In the genomic region with DNA sequence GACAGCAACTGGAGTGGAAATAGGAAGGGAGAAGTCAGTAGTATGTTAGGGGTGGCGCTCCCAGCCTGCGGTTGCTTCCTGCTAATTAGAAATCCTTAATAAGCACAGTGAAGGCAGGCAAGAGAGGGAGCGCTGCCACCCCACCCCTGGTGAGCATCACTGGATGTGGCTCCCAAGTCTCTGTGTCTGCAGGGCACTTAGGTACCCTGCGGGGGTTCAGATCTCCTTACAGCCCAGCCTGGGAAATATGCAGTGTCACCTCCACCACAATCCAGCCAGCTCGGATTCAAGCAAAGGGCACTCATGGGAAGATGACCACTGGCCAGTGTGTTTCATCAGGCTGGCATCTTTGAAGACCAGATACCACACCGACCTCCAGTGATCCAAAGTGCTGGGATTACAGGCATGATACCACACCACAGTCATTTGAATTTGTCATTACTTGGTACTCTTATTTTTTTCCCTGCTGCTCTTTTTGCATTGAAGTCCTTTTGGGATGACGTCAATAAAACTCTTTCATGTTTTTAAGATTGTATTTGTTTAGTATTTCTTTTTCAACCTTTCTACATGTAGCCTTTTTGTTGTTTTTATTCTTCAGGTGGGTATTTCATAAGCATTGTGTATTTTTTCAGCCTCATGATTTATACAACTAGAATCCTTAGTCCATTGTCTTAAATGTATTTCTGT, we compare ENCODE assay signal across 24 cellular contexts.
"Had no signal": no experiment of that assay in that cellular context is flagged by ENCODE, and none has a peak within 500 bp of the region (broad histone marks: within the 10 kb centered on the region; RNA-seq: fewer than 3 reads in every experiment).

No MANE protein-coding gene starts in this region.

- H3K4me1 ChIP-seq: esophagus squamous epithelium, gastrocnemius medialis, heart right ventricle, left lung, lower lobe of right lung had no signal

- H3K4me3 ChIP-seq: coronary artery, dorsolateral prefrontal cortex, esophagus squamous epithelium, gastrocnemius medialis, heart right ventricle, left lung, lower lobe of right lung, mucosa of descending colon had no signal

- H3K27ac ChIP-seq: coronary artery, dorsolateral prefrontal cortex, esophagus squamous epithelium, gastrocnemius medialis, heart right ventricle, left lung, lower lobe of right lung had no signal

- H3K9me3 ChIP-seq: gastrocnemius medialis, lower lobe of right lung had no signal

- H3K36me3 ChIP-seq: esophagus squamous epithelium, gastrocnemius medialis, heart right ventricle, left lung, lower lobe of right lung had no signal

- DNase-seq: dermis blood vessel endothelial cell; dorsolateral prefrontal cortex; effector CD4-positive, alpha-beta T cell; effector memory CD4-positive, alpha-beta T cell; esophagus squamous epithelium; foreskin fibroblast; foreskin melanocyte; gastrocnemius medialis; glutamatergic neuron; head of caudate nucleus; heart right ventricle; hippocampal formation; left cardiac atrium; left lung; left ventricle myocardium superior; lower lobe of right lung; mesenchymal stem cell; mucosa of descending colon; naive thymus-derived CD4-positive, alpha-beta T cell had no signal

- ATAC-seq: gastrocnemius medialis; heart right ventricle; left cardiac atrium; left lung; left ventricle myocardium superior; lower lobe of right lung; mucosa of descending colon; naive thymus-derived CD4-positive, alpha-beta T cell had no signal

- FAIRE-seq: colon, endothelial cell of umbilical vein, islet of Langerhans, keratinocyte had no signal

- H3K27me3 ChIP-seq: dorsolateral prefrontal cortex, gastrocnemius medialis had no signal
